ENCODE assay signal across 23 cellular contexts in the genomic region with DNA sequence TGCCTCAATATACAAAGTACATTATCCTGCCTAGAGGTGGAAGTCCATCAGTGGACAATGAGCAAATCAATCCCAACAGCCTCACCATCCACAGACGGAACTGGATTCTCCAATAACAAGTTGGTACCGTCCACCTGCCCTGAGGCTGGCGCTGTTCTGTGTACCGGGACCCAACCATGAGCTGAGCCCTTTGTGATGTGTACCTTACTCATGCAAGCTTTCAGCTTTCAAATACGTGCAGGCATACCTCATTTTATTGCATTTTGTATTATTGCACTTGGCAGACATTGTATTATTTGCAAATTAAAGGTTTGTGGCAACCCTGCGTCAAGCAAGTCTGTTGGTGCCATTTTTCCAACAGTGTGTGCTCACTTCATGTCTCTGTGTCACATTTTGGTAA.
"Had no signal": no experiment of that assay in that cellular context is flagged by ENCODE, and none has a peak within 500 bp of the region (broad histone marks: within the 10 kb centered on the region; RNA-seq: fewer than 3 reads in every experiment).

No MANE protein-coding gene starts in this region.

- H3K9me3 Mint-ChIP-seq: dendritic cell treated with granulocyte-macrophage colony-stimulating factor and Interleukin-4, amounts not matched to agents 40 ng/mL and 50 ng/mL, for 4 days; immature natural killer cell had no signal

- H3K36me3 ChIP-seq: esophagus muscularis mucosa, gastroesophageal sphincter, heart left ventricle, left lung, lower lobe of right lung had no signal

- H3K27me3 ChIP-seq: esophagus muscularis mucosa, foreskin keratinocyte, heart left ventricle, hepatocyte, left lung had no signal

- FAIRE-seq: colon, endothelial cell of umbilical vein, frontal cortex, kidney had no signal

- H3K4me3 Mint-ChIP-seq: dendritic cell treated with granulocyte-macrophage colony-stimulating factor and Interleukin-4, amounts not matched to agents 40 ng/mL and 50 ng/mL, for 4 days; immature natural killer cell; mesothelial cell of epicardium had no signal

- H3K36me3 Mint-ChIP-seq: immature natural killer cell, mesothelial cell of epicardium had no signal

- H3K27ac ChIP-seq: dorsolateral prefrontal cortex, esophagus muscularis mucosa, foreskin keratinocyte, gastroesophageal sphincter, heart left ventricle, hepatocyte, left lung, lower lobe of right lung had no signal

- DNase-seq: cortex of kidney; dorsolateral prefrontal cortex; effector CD4-positive, alpha-beta T cell; effector memory CD4-positive, alpha-beta T cell; foreskin keratinocyte; heart left ventricle; hypothalamus; immature natural killer cell; islet precursor cell; kidney; kidney glomerular epithelial cell; left lung; left ventricle myocardium superior; lower lobe of right lung; mesenchymal stem cell had no signal

- H3K9me3 ChIP-seq: esophagus muscularis mucosa, gastroesophageal sphincter, heart left ventricle, left lung, lower lobe of right lung had no signal

- H3K27ac Mint-ChIP-seq: dendritic cell treated with granulocyte-macrophage colony-stimulating factor and Interleukin-4, amounts not matched to agents 40 ng/mL and 50 ng/mL, for 4 days; immature natural killer cell had no signal

- H3K4me1 Mint-ChIP-seq: immature natural killer cell had no signal

- H3K4me3 ChIP-seq: dorsolateral prefrontal cortex, esophagus muscularis mucosa, gastroesophageal sphincter, heart left ventricle, hepatocyte, left lung, lower lobe of right lung had no signal

- H3K27me3 Mint-ChIP-seq: dendritic cell treated with granulocyte-macrophage colony-stimulating factor and Interleukin-4, amounts not matched to agents 40 ng/mL and 50 ng/mL, for 4 days had no signal

- ATAC-seq: foreskin keratinocyte, gastroesophageal sphincter, heart left ventricle, left lung, left ventricle myocardium superior, lower lobe of right lung had no signal

- H3K4me1 ChIP-seq: esophagus muscularis mucosa, foreskin keratinocyte, gastroesophageal sphincter, heart left ventricle, left lung, lower lobe of right lung had no signal
